Comparison of ENCODE assay signal across 8 cellular contexts in the genomic region with DNA sequence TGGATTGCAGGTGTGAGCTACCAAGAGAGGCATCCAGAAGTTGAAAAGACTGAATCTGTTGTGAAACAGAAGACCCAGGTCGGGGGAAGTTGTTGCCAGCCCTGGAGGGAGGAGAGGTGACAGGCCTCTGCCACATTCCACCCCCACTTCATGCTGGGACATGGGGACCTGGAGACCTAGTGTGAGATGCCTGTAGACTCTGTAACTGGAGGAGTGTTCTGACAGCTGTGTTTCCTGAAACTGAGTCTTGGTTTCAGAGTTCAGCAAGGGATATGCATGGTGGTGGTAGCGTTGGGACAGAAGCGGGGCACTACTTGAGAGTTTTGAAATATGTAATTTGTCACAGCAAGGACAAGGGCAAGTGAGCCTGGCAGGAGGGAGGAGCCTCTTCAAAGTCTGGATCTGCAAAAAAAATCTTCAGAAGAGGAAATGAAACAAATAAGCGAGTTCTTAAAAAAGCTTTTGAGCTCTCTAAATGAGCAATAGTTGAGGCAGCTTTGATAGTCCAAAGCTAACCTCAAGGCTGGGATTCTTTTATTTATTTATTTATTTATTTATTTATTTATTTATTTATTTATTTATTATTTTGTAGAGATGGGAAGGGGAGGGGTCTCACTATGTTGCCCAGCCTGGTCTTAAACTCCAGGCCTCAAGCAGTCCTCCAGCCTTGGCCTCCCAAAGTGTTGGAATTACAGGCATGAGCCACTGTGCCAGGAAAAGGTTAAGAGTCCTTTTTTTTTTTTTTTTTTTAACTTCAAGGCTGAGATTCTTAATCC. TPM values are rescaled to one million over a fixed set of nuclear protein-coding genes. Genes with fewer than 3 reads are reported as not detected.
A peak's percentile ranks its signal among the peaks of the same experiment; 100 is the strongest.
DNase-seq lines count a peak whose midpoint lies in the region; ATAC-seq, FAIRE-seq and TF ChIP-seq lines count a peak whose summit lies in the region.

No MANE protein-coding gene starts in this region.

- intact Hi-C loops in activated T-helper 2 cell treated with anti-CD3 and anti-CD28 coated beads, Interferon-gamma antibody, Interleukin-2, Interleukin-4, amounts not matched to agents 10 μg/mL and 5 μg/mL and 100 μg/mL, durations not matched to agents 14 hours and 24 hours and 36 hours (cut with micrococcal nuclease): loop anchor here (1.0 to 5.0 kb wide), 7 partner anchors 39 to 1113 kb away; a partner anchor contains a TSS

- H3K4me3 Mint-ChIP-seq in activated T-helper 2 cell treated with anti-CD3 and anti-CD28 coated beads, Interferon-gamma antibody, Interleukin-2, Interleukin-4, amounts not matched to agents 10 μg/mL and 5 μg/mL and 100 μg/mL, durations not matched to agents 14 hours and 24 hours and 36 hours (ENCODE audit: low read depth): no peak overlapping the region

- H3K27ac ChIP-seq in mucosa of rectum (ENCODE audit: low read depth in 2 of 2, low read length in 2 of 2): peak overlapping the region; percentile 34 to 68
- H3K27ac ChIP-seq in effector memory CD4-positive, alpha-beta T cell (ENCODE audit: insufficient read depth, low read length, poor library complexity, severe bottlenecking): no peak overlapping the region

- DNase-seq in GM12865 (ENCODE audit: low read depth): peak; percentile 98
- DNase-seq in activated T-helper 2 cell treated with anti-CD3 and anti-CD28 coated beads, Interferon-gamma antibody, Interleukin-2, Interleukin-4, amounts not matched to agents 10 μg/mL and 5 μg/mL and 100 μg/mL, durations not matched to agents 14 hours and 24 hours and 36 hours (ENCODE audit: low spot score): peak; percentile 15
- no peak for DNase-seq in EL
- DNase-seq in effector memory CD4-positive, alpha-beta T cell: no peak
- no peak for DNase-seq in frontal cortex (ENCODE audit: low spot score in 2 of 2)

- peak; percentile 82 for ATAC-seq in GM21381 (IDR thresholded peaks at IDR 0.05; ENCODE audit: unreplicated experiment)
- ATAC-seq in HG03558 (IDR thresholded peaks at IDR 0.05; ENCODE audit: extremely low read depth, unreplicated experiment): peak; percentile 71

- no peaks in the 10 kb centered on the region for H3K27me3 ChIP-seq in mucosa of rectum (ENCODE audit: control insufficient read depth in 2 of 2, insufficient read depth in 2 of 2, low read length in 2 of 2)
- no peaks in the 10 kb centered on the region for H3K27me3 ChIP-seq in effector memory CD4-positive, alpha-beta T cell (replicated peaks; ENCODE audit: control insufficient read depth, insufficient read depth, low read length, poor library complexity, severe bottlenecking)

- no peak for FAIRE-seq in frontal cortex (lab: Jason Lieb, UNC)

- peak overlapping the region; percentile 32 to 39 for H3K9ac ChIP-seq in mucosa of rectum (ENCODE audit: low read depth in 1 of 2, low read length in 2 of 2)

- H3K36me3 Mint-ChIP-seq in activated T-helper 2 cell treated with anti-CD3 and anti-CD28 coated beads, Interferon-gamma antibody, Interleukin-2, Interleukin-4, amounts not matched to agents 10 μg/mL and 5 μg/mL and 100 μg/mL, durations not matched to agents 14 hours and 24 hours and 36 hours (ENCODE audit: low read depth): no peaks in the 10 kb centered on the region

- H3K4me1 ChIP-seq in mucosa of rectum (ENCODE audit: control insufficient read depth in 2 of 2, insufficient read depth in 2 of 2, low read length in 2 of 2): peaks cover 8% of the 10 kb centered on the region in 2 donors
- no peaks in the 10 kb centered on the region for H3K4me1 ChIP-seq in effector memory CD4-positive, alpha-beta T cell (ENCODE audit: control insufficient read depth, insufficient read depth, low read length, poor library complexity, severe bottlenecking)

- H3K9me3 Mint-ChIP-seq in activated T-helper 2 cell treated with anti-CD3 and anti-CD28 coated beads, Interferon-gamma antibody, Interleukin-2, Interleukin-4, amounts not matched to agents 10 μg/mL and 5 μg/mL and 100 μg/mL, durations not matched to agents 14 hours and 24 hours and 36 hours: peaks cover under 1% of the 10 kb centered on the region

- H3K36me3 ChIP-seq in mucosa of rectum (ENCODE audit: control insufficient read depth in 2 of 2, insufficient read depth in 2 of 2, low read length in 2 of 2): no peaks in the 10 kb centered on the region
- no peaks in the 10 kb centered on the region for H3K36me3 ChIP-seq in effector memory CD4-positive, alpha-beta T cell (ENCODE audit: control insufficient read depth, insufficient read depth, low read length)

- H3K4me1 Mint-ChIP-seq in activated T-helper 2 cell treated with anti-CD3 and anti-CD28 coated beads, Interferon-gamma antibody, Interleukin-2, Interleukin-4, amounts not matched to agents 10 μg/mL and 5 μg/mL and 100 μg/mL, durations not matched to agents 14 hours and 24 hours and 36 hours (ENCODE audit: low read depth): peaks cover 38% of the 10 kb centered on the region

- no peaks in the 10 kb centered on the region for H3K27me3 Mint-ChIP-seq in activated T-helper 2 cell treated with anti-CD3 and anti-CD28 coated beads, Interferon-gamma antibody, Interleukin-2, Interleukin-4, amounts not matched to agents 10 μg/mL and 5 μg/mL and 100 μg/mL, durations not matched to agents 14 hours and 24 hours and 36 hours (ENCODE audit: low read depth)

- peak overlapping the region; percentile 35 for H3K4me3 ChIP-seq in GM12865 (ENCODE audit: low read depth, low read length)
- peak overlapping the region in 1 of 2 donors; percentile 23 for H3K4me3 ChIP-seq in mucosa of rectum (ENCODE audit: low read length in 2 of 2)
- no peak overlapping the region for H3K4me3 ChIP-seq in effector memory CD4-positive, alpha-beta T cell (ENCODE audit: insufficient read depth, low read depth, low read length, poor library complexity, severe bottlenecking)

- TF ChIP-seq CTCF in GM12865 (IDR thresholded peaks at IDR 0.05; ENCODE audit: insufficient read depth, low read depth, low read length, missing control alignments): no peak

- H3K9me3 ChIP-seq in mucosa of rectum (ENCODE audit: control insufficient read depth in 2 of 2, low read length in 2 of 2): peaks cover 0 to under 1% of the 10 kb centered on the region in 2 donors
- H3K9me3 ChIP-seq in effector memory CD4-positive, alpha-beta T cell (ENCODE audit: control insufficient read depth, low read length): no peaks in the 10 kb centered on the region

- H3K27ac Mint-ChIP-seq in activated T-helper 2 cell treated with anti-CD3 and anti-CD28 coated beads, Interferon-gamma antibody, Interleukin-2, Interleukin-4, amounts not matched to agents 10 μg/mL and 5 μg/mL and 100 μg/mL, durations not matched to agents 14 hours and 24 hours and 36 hours: peak overlapping the region; percentile 60

RNA-seq across cellular contexts. Expression of a gene that starts 58.9 kb away (rescaled TPM):
- 30.5 and 31.9 TPM in 2 replicates for total RNA-seq in activated T-helper 2 cell treated with anti-CD3 and anti-CD28 coated beads, Interferon-gamma antibody, Interleukin-2, Interleukin-4, amounts not matched to agents 10 μg/mL and 5 μg/mL and 100 μg/mL, durations not matched to agents 14 hours and 24 hours and 36 hours
- total RNA-seq in frontal cortex: 15.5 TPM

Comparison
In these comparisons a context has a peak if more than half of its experiments do, and no peak if none do; other contexts are left out.
1. DNase-seq: peak in GM12865 (single experiment) and activated T-helper 2 cell treated with anti-CD3 and anti-CD28 coated beads, Interferon-gamma antibody, Interleukin-2, Interleukin-4, amounts not matched to agents 10 μg/mL and 5 μg/mL and 100 μg/mL, durations not matched to agents 14 hours and 24 hours and 36 hours (single experiment); none in EL (single experiment), effector memory CD4-positive, alpha-beta T cell (0 of 3) and frontal cortex (0 of 2).